In the genomic region with DNA sequence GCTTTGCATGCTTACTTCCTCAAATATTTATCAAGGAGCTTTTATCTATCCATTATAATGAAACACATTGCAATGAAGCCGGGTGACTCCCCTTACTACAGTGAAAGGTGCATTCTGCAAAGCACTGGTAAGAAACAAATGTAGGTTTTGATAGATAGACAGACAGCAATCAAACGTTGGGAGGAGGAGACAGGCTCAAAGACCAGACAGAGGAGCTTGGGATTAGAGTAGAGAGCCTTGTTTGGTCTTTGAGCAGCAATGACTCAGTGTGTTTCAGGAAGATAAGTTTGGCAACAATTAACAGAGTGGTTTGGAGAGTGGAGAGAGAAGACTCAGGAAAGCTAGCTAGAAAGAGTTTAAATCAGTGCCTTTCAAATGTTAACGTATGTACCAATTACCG, we compare ENCODE assay signal across 18 cellular contexts.
"Had no signal": no experiment of that assay in that cellular context is flagged by ENCODE, and none has a peak within 500 bp of the region (broad histone marks: within the 10 kb centered on the region; RNA-seq: fewer than 3 reads in every experiment).

No MANE protein-coding gene starts in this region.

- H3K36me3 Mint-ChIP-seq: activated CD8-positive, alpha-beta memory T cell treated with anti-CD3 and anti-CD28 coated beads, Interleukin-2, amount 10 ng/mL, durations not matched to agents 7 days and 5 days; activated naive CD4-positive, alpha-beta T cell treated with anti-CD3 and anti-CD28 coated beads, Interleukin-2, amount 50 U/mL, for 24 hours; natural killer cell treated with Interleukin-12 subunit alpha and Interleukin-12 subunit beta and Interleukin-15 and Interleukin-18, amount 100 ng/mL, for 72 hours had no signal

- DNase-seq: activated CD4-positive, alpha-beta T cell treated with anti-CD3 and anti-CD28 coated beads, Interleukin-2, amount 50 U/mL, for 4 hours; activated CD8-positive, alpha-beta memory T cell treated with anti-CD3 and anti-CD28 coated beads, Interleukin-2, amount 10 ng/mL, durations not matched to agents 7 days and 5 days; activated effector memory CD4-positive, alpha-beta T cell treated with Interleukin-2 at 50 U/mL for 16 hours; activated T-cell treated with anti-CD3 and anti-CD28 coated beads, Interleukin-2, amount 50 U/mL, for 24 hours; amygdala; brain microvascular endothelial cell; esophagus squamous epithelium; foreskin fibroblast; mammary epithelial cell; nucleus accumbens; psoas muscle; stimulated activated CD4-positive, alpha-beta T cell treated with anti-CD3 and anti-CD28 coated beads, Interleukin-2, amount 100 ng/mL, for 48 hours; stimulated activated naive CD4-positive, alpha-beta T cell treated with Interleukin-2 at 50 U/mL for 16 hours; T1000; trophoblast cell had no signal

- H3K27me3 Mint-ChIP-seq: activated CD8-positive, alpha-beta memory T cell treated with anti-CD3 and anti-CD28 coated beads, Interleukin-2, amount 10 ng/mL, durations not matched to agents 7 days and 5 days had no signal

- H3K4me3 ChIP-seq: esophagus squamous epithelium, psoas muscle had no signal

- H3K27me3 ChIP-seq: brain microvascular endothelial cell, esophagus squamous epithelium had no signal

- H3K27ac ChIP-seq: brain microvascular endothelial cell, esophagus squamous epithelium, psoas muscle had no signal

- H3K9me3 Mint-ChIP-seq: activated T-cell treated with anti-CD3 and anti-CD28 coated beads, Interleukin-2, amount 50 U/mL, for 24 hours had no signal

- H3K36me3 ChIP-seq: brain microvascular endothelial cell, esophagus squamous epithelium had no signal

- H3K4me1 Mint-ChIP-seq: activated CD8-positive, alpha-beta memory T cell treated with anti-CD3 and anti-CD28 coated beads, Interleukin-2, amount 10 ng/mL, durations not matched to agents 7 days and 5 days; activated naive CD4-positive, alpha-beta T cell treated with anti-CD3 and anti-CD28 coated beads, Interleukin-2, amount 50 U/mL, for 24 hours had no signal

- H3K27ac Mint-ChIP-seq: activated CD8-positive, alpha-beta memory T cell treated with anti-CD3 and anti-CD28 coated beads, Interleukin-2, amount 10 ng/mL, durations not matched to agents 7 days and 5 days; activated naive CD4-positive, alpha-beta T cell treated with anti-CD3 and anti-CD28 coated beads, Interleukin-2, amount 50 U/mL, for 24 hours; activated T-cell treated with anti-CD3 and anti-CD28 coated beads, Interleukin-2, amount 50 U/mL, for 24 hours; natural killer cell treated with Interleukin-12 subunit alpha and Interleukin-12 subunit beta and Interleukin-15 and Interleukin-18, amount 100 ng/mL, for 72 hours had no signal

- H3K4me3 Mint-ChIP-seq: activated CD8-positive, alpha-beta memory T cell treated with anti-CD3 and anti-CD28 coated beads, Interleukin-2, amount 10 ng/mL, durations not matched to agents 7 days and 5 days; activated naive CD4-positive, alpha-beta T cell treated with anti-CD3 and anti-CD28 coated beads, Interleukin-2, amount 50 U/mL, for 24 hours; activated T-cell treated with anti-CD3 and anti-CD28 coated beads, Interleukin-2, amount 50 U/mL, for 24 hours; natural killer cell treated with Interleukin-12 subunit alpha and Interleukin-12 subunit beta and Interleukin-15 and Interleukin-18, amount 100 ng/mL, for 72 hours had no signal

- H3K4me1 ChIP-seq: psoas muscle had no signal

- ATAC-seq: activated CD8-positive, alpha-beta memory T cell treated with anti-CD3 and anti-CD28 coated beads, Interleukin-2, amount 10 ng/mL, durations not matched to agents 7 days and 5 days; left lobe of liver; natural killer cell treated with Interleukin-12 subunit alpha and Interleukin-12 subunit beta and Interleukin-15 and Interleukin-18, amount 100 ng/mL, for 72 hours; psoas muscle had no signal

- H3K9me3 ChIP-seq: esophagus squamous epithelium, psoas muscle had no signal
